Comparison of ENCODE assay signal across 8 cellular contexts in genomic region chr7:129607471-129608120, GRCh38.
DNase-seq lines count a peak whose midpoint lies in the region; ATAC-seq lines count a peak whose summit lies in the region.

No MANE protein-coding gene starts in this region.

- DNase-seq in 8988T (peak; percentile 70), GF-D8 (lab: John Stamatoyannopoulos, UW) (peak; percentile 12), NCI-H748 (lab: John Stamatoyannopoulos, UW; ENCODE audit: unreplicated experiment) (peak; percentile 53), kidney tubule cell (ENCODE audit: low spot score) (peak; percentile 25), midbrain (lab: John Stamatoyannopoulos, UW) (no peak)
- peak; percentile 17 for DNase-seq in activated gamma-delta T cell treated with anti-CD3 and anti-CD28 coated beads, Interleukin-2, amount 50 U/mL, for 16 hours (ENCODE audit: low read depth)

- no peak for ATAC-seq in HG03159 (IDR thresholded peaks at IDR 0.05; ENCODE audit: unreplicated experiment)
- no peak for ATAC-seq in activated CD4-positive, CD25-positive, alpha-beta regulatory T cell treated with anti-CD3 and anti-CD28 coated beads, Interleukin-2, amount 50 U/mL, for 24 hours
